ENCODE assay signal across 10 cellular contexts in the genomic region with DNA sequence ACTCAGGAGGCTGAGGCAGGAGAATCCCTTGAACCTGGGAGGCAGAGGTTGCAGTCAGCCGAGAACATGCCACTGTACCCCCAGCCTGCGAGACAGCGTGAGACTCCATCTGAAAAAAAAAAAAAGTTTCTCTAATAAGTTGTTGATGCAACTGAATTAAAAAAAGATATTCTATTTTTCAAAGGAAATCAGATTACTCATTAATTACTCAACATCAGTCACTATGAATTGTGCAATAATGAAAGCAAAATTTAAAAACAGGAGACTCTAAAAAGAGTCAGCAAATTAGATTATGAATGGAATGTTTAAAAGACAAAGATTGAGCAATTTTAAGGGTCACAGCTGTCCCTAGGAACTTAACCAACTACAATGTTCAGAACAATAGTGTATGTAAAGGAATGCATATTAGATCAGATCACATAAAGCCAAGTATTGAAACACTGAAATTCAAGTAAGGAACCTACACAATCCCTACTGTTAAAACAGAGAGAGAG.
DNase-seq lines count a peak whose midpoint lies in the region; ATAC-seq and TF ChIP-seq lines count a peak whose summit lies in the region.
"Had no signal": no experiment of that assay in that cellular context is flagged by ENCODE, and none has a peak within 500 bp of the region (broad histone marks: within the 10 kb centered on the region; RNA-seq: fewer than 3 reads in every experiment).

No MANE protein-coding gene starts in this region.

- CTCF ChIA-PET in activated CD4-positive, alpha-beta T cell treated with anti-CD3 and anti-CD28 coated beads for 36 hours (lab: Charles Lee) = interaction anchor here (0.7 kb wide), 1 partner anchor 32 kb away, joined by 3 read pairs; no protein-coding TSS in a partner anchor
- CTCF ChIA-PET in activated CD4-positive, alpha-beta T cell treated with anti-CD3 and anti-CD28 coated beads, Interleukin-2, amount 10 ng/mL, durations not matched to agents 7 days and 5 days (lab: Charles Lee) = no interaction called here

- H3K4me3 Mint-ChIP-seq in activated CD4-positive, alpha-beta T cell treated with anti-CD3 and anti-CD28 coated beads for 36 hours = no peak overlapping the region
- no peak overlapping the region for H3K4me3 Mint-ChIP-seq in activated CD4-positive, alpha-beta T cell treated with anti-CD3 and anti-CD28 coated beads, Interleukin-2, amount 10 ng/mL, durations not matched to agents 7 days and 5 days
- peak overlapping the region in 1 of 2 donors; percentile 15 for H3K4me3 Mint-ChIP-seq in activated T-cell treated with anti-CD3 and anti-CD28 coated beads, Interleukin-2, amount 50 U/mL, for 72 hours
- H3K4me3 Mint-ChIP-seq in stimulated activated effector memory CD8-positive, alpha-beta T cell treated with anti-CD3 and anti-CD28 coated beads, Interleukin-12 subunit alpha, Interleukin-12 subunit beta, amount 100 ng/mL, for 72 hours = no peak overlapping the region

- DNase-seq in activated CD4-positive, alpha-beta T cell treated with anti-CD3 and anti-CD28 coated beads for 36 hours = no peak
- DNase-seq in activated CD4-positive, alpha-beta T cell treated with anti-CD3 and anti-CD28 coated beads, Interleukin-2, amount 10 ng/mL, durations not matched to agents 7 days and 5 days = no peak
- no peak for DNase-seq in activated T-cell treated with anti-CD3 and anti-CD28 coated beads, Interleukin-2, amount 50 U/mL, for 72 hours
- DNase-seq in fibroblast of villous mesenchyme (ENCODE audit: low read depth) (peak; percentile 62), HK-2 (ENCODE audit: unreplicated experiment) (no peak), DMS53 treated with DMSO at 0.1 percent for 48 hours (lab: John Stamatoyannopoulos, UW; ENCODE audit: unreplicated experiment) (no peak)
- no peak for DNase-seq in stimulated activated effector memory CD8-positive, alpha-beta T cell treated with anti-CD3 and anti-CD28 coated beads, Interleukin-12 subunit alpha, Interleukin-12 subunit beta, amount 100 ng/mL, for 72 hours (ENCODE audit: low spot score in 2 of 2)
- DNase-seq: ACHN, NCI-H526 had no signal

- no peak overlapping the region for H3K4me3 ChIP-seq in fibroblast of villous mesenchyme (ENCODE audit: low read depth, low read length)

- H3K27ac Mint-ChIP-seq in activated CD4-positive, alpha-beta T cell treated with anti-CD3 and anti-CD28 coated beads for 36 hours = no peak overlapping the region
- H3K27ac Mint-ChIP-seq in activated CD4-positive, alpha-beta T cell treated with anti-CD3 and anti-CD28 coated beads, Interleukin-2, amount 10 ng/mL, durations not matched to agents 7 days and 5 days = no peak overlapping the region
- peak overlapping the region; percentile 12 for H3K27ac Mint-ChIP-seq in activated T-cell treated with anti-CD3 and anti-CD28 coated beads, Interleukin-2, amount 50 U/mL, for 72 hours
- no peak overlapping the region for H3K27ac Mint-ChIP-seq in stimulated activated effector memory CD8-positive, alpha-beta T cell treated with anti-CD3 and anti-CD28 coated beads, Interleukin-12 subunit alpha, Interleukin-12 subunit beta, amount 100 ng/mL, for 72 hours

- H3K27me3 Mint-ChIP-seq in activated CD4-positive, alpha-beta T cell treated with anti-CD3 and anti-CD28 coated beads for 36 hours = peaks cover 2% of the 10 kb centered on the region
- H3K27me3 Mint-ChIP-seq in activated CD4-positive, alpha-beta T cell treated with anti-CD3 and anti-CD28 coated beads, Interleukin-2, amount 10 ng/mL, durations not matched to agents 7 days and 5 days = no peaks in the 10 kb centered on the region
- H3K27me3 Mint-ChIP-seq in activated T-cell treated with anti-CD3 and anti-CD28 coated beads, Interleukin-2, amount 50 U/mL, for 72 hours (ENCODE audit: low read depth) = no peaks in the 10 kb centered on the region

- intact Hi-C loops in activated CD4-positive, alpha-beta T cell treated with anti-CD3 and anti-CD28 coated beads for 36 hours (cut with DNase I, micrococcal nuclease) = no loop called here

- H3K36me3 Mint-ChIP-seq in activated CD4-positive, alpha-beta T cell treated with anti-CD3 and anti-CD28 coated beads for 36 hours (ENCODE audit: low read depth) = no peaks in the 10 kb centered on the region
- H3K36me3 Mint-ChIP-seq in activated CD4-positive, alpha-beta T cell treated with anti-CD3 and anti-CD28 coated beads, Interleukin-2, amount 10 ng/mL, durations not matched to agents 7 days and 5 days (ENCODE audit: low read depth) = no peaks in the 10 kb centered on the region
- H3K36me3 Mint-ChIP-seq in activated T-cell treated with anti-CD3 and anti-CD28 coated beads, Interleukin-2, amount 50 U/mL, for 72 hours (ENCODE audit: insufficient read depth in 2 of 2) = no peaks in the 10 kb centered on the region
- no peaks in the 10 kb centered on the region for H3K36me3 Mint-ChIP-seq in stimulated activated effector memory CD8-positive, alpha-beta T cell treated with anti-CD3 and anti-CD28 coated beads, Interleukin-12 subunit alpha, Interleukin-12 subunit beta, amount 100 ng/mL, for 72 hours

- ATAC-seq in activated CD4-positive, alpha-beta T cell treated with anti-CD3 and anti-CD28 coated beads for 36 hours = peak; percentile 19
- peak in 1 of 2 donors; percentile 59 for ATAC-seq in activated T-cell treated with anti-CD3 and anti-CD28 coated beads, Interleukin-2, amount 50 U/mL, for 72 hours (replicated peaks in 1 of 2)
- peak; percentile 45 for ATAC-seq in stimulated activated effector memory CD8-positive, alpha-beta T cell treated with anti-CD3 and anti-CD28 coated beads, Interleukin-12 subunit alpha, Interleukin-12 subunit beta, amount 100 ng/mL, for 72 hours
- ATAC-seq in HG03342 (IDR thresholded peaks at IDR 0.05; ENCODE audit: unreplicated experiment) = no peak

- peaks cover 9% of the 10 kb centered on the region for H3K4me1 Mint-ChIP-seq in activated CD4-positive, alpha-beta T cell treated with anti-CD3 and anti-CD28 coated beads for 36 hours
- no peaks in the 10 kb centered on the region for H3K4me1 Mint-ChIP-seq in activated CD4-positive, alpha-beta T cell treated with anti-CD3 and anti-CD28 coated beads, Interleukin-2, amount 10 ng/mL, durations not matched to agents 7 days and 5 days
- H3K4me1 Mint-ChIP-seq in activated T-cell treated with anti-CD3 and anti-CD28 coated beads, Interleukin-2, amount 50 U/mL, for 72 hours (ENCODE audit: low read depth) = peaks cover 6% of the 10 kb centered on the region
- H3K4me1 Mint-ChIP-seq in stimulated activated effector memory CD8-positive, alpha-beta T cell treated with anti-CD3 and anti-CD28 coated beads, Interleukin-12 subunit alpha, Interleukin-12 subunit beta, amount 100 ng/mL, for 72 hours = peaks cover 13% of the 10 kb centered on the region

- H3K9me3 Mint-ChIP-seq in activated CD4-positive, alpha-beta T cell treated with anti-CD3 and anti-CD28 coated beads for 36 hours (ENCODE audit: low read depth) = no peaks in the 10 kb centered on the region
- H3K9me3 Mint-ChIP-seq in activated CD4-positive, alpha-beta T cell treated with anti-CD3 and anti-CD28 coated beads, Interleukin-2, amount 10 ng/mL, durations not matched to agents 7 days and 5 days = peaks cover 2% of the 10 kb centered on the region
- H3K9me3 Mint-ChIP-seq in activated T-cell treated with anti-CD3 and anti-CD28 coated beads, Interleukin-2, amount 50 U/mL, for 72 hours = no peaks in the 10 kb centered on the region
- no peaks in the 10 kb centered on the region for H3K9me3 Mint-ChIP-seq in stimulated activated effector memory CD8-positive, alpha-beta T cell treated with anti-CD3 and anti-CD28 coated beads, Interleukin-12 subunit alpha, Interleukin-12 subunit beta, amount 100 ng/mL, for 72 hours

- POLR2A ChIA-PET in activated CD4-positive, alpha-beta T cell treated with anti-CD3 and anti-CD28 coated beads for 36 hours (lab: Charles Lee) = no interaction called here
- POLR2A ChIA-PET in activated CD4-positive, alpha-beta T cell treated with anti-CD3 and anti-CD28 coated beads, Interleukin-2, amount 10 ng/mL, durations not matched to agents 7 days and 5 days (lab: Charles Lee) = no interaction called here

- TF ChIP-seq CTCF in fibroblast of villous mesenchyme (IDR thresholded peaks at IDR 0.05; ENCODE audit: insufficient read depth, low read depth, low read length) = no peak
